In genomic region chr14:92460541-92460915, GRCh38 we compare ENCODE assay signal across 2 cellular contexts.
TF ChIP-seq lines count a peak whose summit lies in the region.

No MANE protein-coding gene starts in this region.

TF ChIP-seq in GM23338, 12 proteins besides CTCF, POLR2A, EP300 and RAD21:
- TF ChIP-seq CREB1 (CRISPR knock-in tag; IDR thresholded peaks at IDR 0.05; ENCODE audit: low read depth) (no peak), ZNF462 (CRISPR knock-in tag; IDR thresholded peaks at IDR 0.05) (no peak), ZNF331 (CRISPR knock-in tag; IDR thresholded peaks at IDR 0.05; ENCODE audit: low read depth) (no peak), REST (IDR thresholded peaks at IDR 0.05; ENCODE audit: unreplicated experiment) (no peak), EZH2 (IDR thresholded peaks at IDR 0.05; ENCODE audit: low read depth, unreplicated experiment) (no peak), EZH2phosphoT487 (IDR thresholded peaks at IDR 0.05; ENCODE audit: unreplicated experiment) (no peak), ZNF114 (CRISPR knock-in tag; IDR thresholded peaks at IDR 0.05) (no peak), NANOG (IDR thresholded peaks at IDR 0.05; ENCODE audit: borderline replicate concordance) (no peak), STAT1 (IDR thresholded peaks at IDR 0.05; ENCODE audit: unreplicated experiment) (no peak), ETS1 (IDR thresholded peaks at IDR 0.05) (no peak), POLR2AphosphoS5 (IDR thresholded peaks at IDR 0.05; ENCODE audit: low read depth) (no peak), JUNB (IDR thresholded peaks at IDR 0.05; ENCODE audit: unreplicated experiment) (no peak)

TF ChIP-seq in GM12878, 131 proteins besides CTCF, POLR2A, EP300 and RAD21:
- no peak for TF ChIP-seq STAT3 (IDR thresholded peaks at IDR 0.05; ENCODE audit: low read depth, low read length)
- no peak for TF ChIP-seq SIX5 (IDR thresholded peaks at IDR 0.05; ENCODE audit: low read depth, low read length, severe bottlenecking)
